2 cellular contexts compared by ENCODE assay signal in genomic region chr4:110637408-110638131, GRCh38.
TF ChIP-seq lines count a peak whose summit lies in the region.

No MANE protein-coding gene starts in this region.

TF ChIP-seq in A549, 52 proteins besides CTCF, POLR2A, EP300 and RAD21:
- no peak for TF ChIP-seq HES2 (IDR thresholded peaks at IDR 0.05)
- TF ChIP-seq NPAS2 (CRISPR knock-in tag; IDR thresholded peaks at IDR 0.05; ENCODE audit: borderline replicate concordance) = no peak
- no peak for TF ChIP-seq MAX (IDR thresholded peaks at IDR 0.05)
- TF ChIP-seq CEBPB (IDR thresholded peaks at IDR 0.05) = no peak
- no peak for TF ChIP-seq FOXS1 (CRISPR knock-in tag; IDR thresholded peaks at IDR 0.05)
- no peak for TF ChIP-seq HMGXB4 (CRISPR knock-in tag; IDR thresholded peaks at IDR 0.05; ENCODE audit: borderline replicate concordance)
- no peak for TF ChIP-seq USF2 (IDR thresholded peaks at IDR 0.05)
TF ChIP-seq in A549: peak in this region for 0.

TF ChIP-seq in H1, 55 proteins besides CTCF, POLR2A, EP300 and RAD21:
- TF ChIP-seq RBBP5 (IDR thresholded peaks at IDR 0.05; ENCODE audit: borderline replicate concordance, low read depth, low read length) (peak; percentile 67; the same call in 1 of the 2 replicates), EGR1 (IDR thresholded peaks at IDR 0.05; ENCODE audit: borderline replicate concordance, low read depth, low read length) (peak; percentile 41; the same call in 1 of the 2 replicates), YY1 (IDR thresholded peaks at IDR 0.05; ENCODE audit: low read depth, low read length) (no peak), RNF2 (IDR thresholded peaks at IDR 0.05; ENCODE audit: borderline replicate concordance, low read depth, low read length, missing control alignments, poor library complexity, severe bottlenecking) (peak; percentile 71), MAFK (IDR thresholded peaks at IDR 0.05; ENCODE audit: low read depth, low read length) (no peak), BACH1 (IDR thresholded peaks at IDR 0.05; ENCODE audit: low read length) (peak; percentile 24; the same call in 1 of the 2 replicates), ASH2L (IDR thresholded peaks at IDR 0.05; ENCODE audit: low read length) (peak; percentile 4), SIX5 (IDR thresholded peaks at IDR 0.05; ENCODE audit: low read depth, low read length) (no peak), CHD7 (IDR thresholded peaks at IDR 0.05; ENCODE audit: insufficient replicate concordance, low read length) (no peak), SAP30 (IDR thresholded peaks at IDR 0.05; ENCODE audit: insufficient read depth, insufficient replicate concordance, low read length) (peak; percentile 42), SUZ12 (IDR thresholded peaks at IDR 0.05; ENCODE audit: low read length) (peak; percentile 76; the same call in 1 of the 2 replicates), CTBP2 (IDR thresholded peaks at IDR 0.05; ENCODE audit: borderline replicate concordance, insufficient read depth, insufficient read length, low read length) (peak; percentile 27), EZH2 (IDR thresholded peaks at IDR 0.05; ENCODE audit: low read depth, low read length, severe bottlenecking) (peak; percentile 18)
